In the genomic region with DNA sequence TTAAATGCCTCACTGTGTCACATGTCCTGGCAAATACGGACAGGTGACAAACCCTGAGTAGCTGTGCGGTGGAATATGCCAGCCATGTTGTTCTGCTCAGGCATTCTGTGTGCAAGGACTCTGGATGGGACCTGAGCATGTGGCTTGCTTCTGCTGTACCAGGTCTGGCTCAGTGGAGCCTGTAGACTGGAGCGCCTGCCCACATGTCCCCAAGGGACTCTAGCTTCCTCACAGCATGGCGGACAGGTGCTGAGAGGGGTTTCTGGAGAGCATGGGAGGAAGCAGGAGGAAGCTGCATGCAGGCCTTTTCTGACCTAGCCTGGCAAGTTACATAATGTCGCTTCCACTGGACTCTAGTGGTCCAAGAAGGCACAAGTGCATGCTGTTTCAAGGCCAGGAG, we compare ENCODE assay signal across 24 cellular contexts.
"Had no signal": no experiment of that assay in that cellular context is flagged by ENCODE, and none has a peak within 500 bp of the region (broad histone marks: within the 10 kb centered on the region; RNA-seq: fewer than 3 reads in every experiment).

No MANE protein-coding gene starts in this region.

- H3K27me3 ChIP-seq: body of pancreas, cardiac muscle cell, neutrophil, ovary, right atrium auricular region, stomach, suprapubic skin, tibial nerve had no signal

- H3K4me3 Mint-ChIP-seq: activated B cell treated with CpG ODN at 0.5 μM for 24 hours; activated CD4-positive, alpha-beta T cell treated with anti-CD3 and anti-CD28 coated beads for 36 hours; activated naive CD4-positive, alpha-beta T cell treated with anti-CD3 and anti-CD28 coated beads, Interleukin-2, amount 50 U/mL, for 24 hours; dendritic cell treated with granulocyte-macrophage colony-stimulating factor and Interleukin-4, amounts not matched to agents 40 ng/mL and 50 ng/mL, for 4 days; natural killer cell treated with Interleukin-12 subunit alpha and Interleukin-12 subunit beta and Interleukin-15 and Interleukin-18, amount 100 ng/mL, for 72 hours; stimulated activated memory B cell treated with anti-CD40 and anti-IgM and Interleukin-4, amounts not matched to agents 10 μg/mL and 1 μg/mL and 100 μg/mL, for 72 hours; T-helper 1 cell treated with Interleukin-12 subunit alpha and Interleukin-12 subunit beta and Interleukin-4 antibody, amounts not matched to agents 30 μg/mL and 1 μg/mL, for 36 hours had no signal

- H3K36me3 ChIP-seq: cardiac muscle cell, neutrophil, ovary, right atrium auricular region, stomach, suprapubic skin, tibial nerve had no signal

- H3K36me3 Mint-ChIP-seq: activated naive CD4-positive, alpha-beta T cell treated with anti-CD3 and anti-CD28 coated beads, Interleukin-2, amount 50 U/mL, for 24 hours; natural killer cell treated with Interleukin-12 subunit alpha and Interleukin-12 subunit beta and Interleukin-15 and Interleukin-18, amount 100 ng/mL, for 72 hours; stimulated activated memory B cell treated with anti-CD40 and anti-IgM and Interleukin-4, amounts not matched to agents 10 μg/mL and 1 μg/mL and 100 μg/mL, for 72 hours had no signal

- H3K4me1 ChIP-seq: body of pancreas, psoas muscle, right atrium auricular region had no signal

- H3K9me3 Mint-ChIP-seq: activated naive CD4-positive, alpha-beta T cell treated with anti-CD3 and anti-CD28 coated beads, Interleukin-2, amount 50 U/mL, for 24 hours; dendritic cell treated with granulocyte-macrophage colony-stimulating factor and Interleukin-4, amounts not matched to agents 40 ng/mL and 50 ng/mL, for 4 days; natural killer cell treated with Interleukin-12 subunit alpha and Interleukin-12 subunit beta and Interleukin-15 and Interleukin-18, amount 100 ng/mL, for 72 hours; stimulated activated memory B cell treated with anti-CD40 and anti-IgM and Interleukin-4, amounts not matched to agents 10 μg/mL and 1 μg/mL and 100 μg/mL, for 72 hours; T-helper 1 cell treated with Interleukin-12 subunit alpha and Interleukin-12 subunit beta and Interleukin-4 antibody, amounts not matched to agents 30 μg/mL and 1 μg/mL, for 36 hours had no signal

- H3K27ac Mint-ChIP-seq: activated B cell treated with CpG ODN at 0.5 μM for 24 hours; activated CD4-positive, alpha-beta T cell treated with anti-CD3 and anti-CD28 coated beads for 36 hours; activated naive CD4-positive, alpha-beta T cell treated with anti-CD3 and anti-CD28 coated beads, Interleukin-2, amount 50 U/mL, for 24 hours; dendritic cell treated with granulocyte-macrophage colony-stimulating factor and Interleukin-4, amounts not matched to agents 40 ng/mL and 50 ng/mL, for 4 days; natural killer cell treated with Interleukin-12 subunit alpha and Interleukin-12 subunit beta and Interleukin-15 and Interleukin-18, amount 100 ng/mL, for 72 hours; stimulated activated memory B cell treated with anti-CD40 and anti-IgM and Interleukin-4, amounts not matched to agents 10 μg/mL and 1 μg/mL and 100 μg/mL, for 72 hours; T-helper 1 cell treated with Interleukin-12 subunit alpha and Interleukin-12 subunit beta and Interleukin-4 antibody, amounts not matched to agents 30 μg/mL and 1 μg/mL, for 36 hours had no signal

- ATAC-seq: activated CD4-positive, alpha-beta T cell treated with anti-CD3 and anti-CD28 coated beads for 36 hours; body of pancreas; natural killer cell treated with Interleukin-12 subunit alpha and Interleukin-12 subunit beta and Interleukin-15 and Interleukin-18, amount 100 ng/mL, for 72 hours; psoas muscle; stimulated activated memory B cell treated with anti-CD40 and anti-IgM and Interleukin-4, amounts not matched to agents 10 μg/mL and 1 μg/mL and 100 μg/mL, for 72 hours had no signal

- H3K9me3 ChIP-seq: body of pancreas, neutrophil, ovary, psoas muscle, right atrium auricular region, stomach, suprapubic skin, tibial nerve had no signal

- H3K4me3 ChIP-seq: body of pancreas, cardiac muscle cell, ovary, psoas muscle, right atrium auricular region, skin epidermis, stomach, suprapubic skin, tibial nerve had no signal

- DNase-seq: activated B cell treated with CpG ODN at 0.5 μM for 24 hours; activated CD4-positive, alpha-beta T cell treated with anti-CD3 and anti-CD28 coated beads for 36 hours; activated CD4-positive, alpha-beta T cell treated with anti-CD3 and anti-CD28 coated beads, Interleukin-2, amount 50 U/mL, for 4 hours; activated CD8-positive, alpha-beta memory T cell treated with anti-CD3 and anti-CD28 coated beads, Interleukin-2, amount 50 U/mL, for 48 hours; activated gamma-delta T cell treated with Interleukin-2 at 50 U/mL for 16 hours; activated T-cell treated with anti-CD3 and anti-CD28 coated beads, Interleukin-2, amount 50 U/mL, for 48 hours; anterior cingulate cortex; body of pancreas; effector CD4-positive, alpha-beta T cell; ovary; psoas muscle; stomach; T1000 had no signal

- H3K27ac ChIP-seq: body of pancreas, cardiac muscle cell, neutrophil, ovary, psoas muscle, right atrium auricular region, skin epidermis, stomach, suprapubic skin, tibial nerve had no signal

- H3K4me1 Mint-ChIP-seq: activated naive CD4-positive, alpha-beta T cell treated with anti-CD3 and anti-CD28 coated beads, Interleukin-2, amount 50 U/mL, for 24 hours had no signal

- H3K27me3 Mint-ChIP-seq: activated CD4-positive, alpha-beta T cell treated with anti-CD3 and anti-CD28 coated beads for 36 hours; activated naive CD4-positive, alpha-beta T cell treated with anti-CD3 and anti-CD28 coated beads, Interleukin-2, amount 50 U/mL, for 24 hours had no signal
